1 cellular context compared by ENCODE assay signal in genomic region chr10:89189211-89189734, GRCh38.
TF ChIP-seq lines count a peak whose summit lies in the region.

No MANE protein-coding gene starts in this region.

TF ChIP-seq in SK-N-SH, 30 proteins besides CTCF, POLR2A, EP300 and RAD21 (continued from another document):
- TF ChIP-seq USF2 (IDR thresholded peaks at IDR 0.05; ENCODE audit: borderline replicate concordance, low read depth, low read length) (no peak), SMC3 (IDR thresholded peaks at IDR 0.05; ENCODE audit: low read depth, low read length) (no peak), RFX5 (IDR thresholded peaks at IDR 0.05; ENCODE audit: low read length) (no peak), FOXJ3 (CRISPR knock-in tag; IDR thresholded peaks at IDR 0.05) (no peak), FOSL2 (IDR thresholded peaks at IDR 0.05; ENCODE audit: borderline replicate concordance, low read depth) (no peak), CHD2 (IDR thresholded peaks at IDR 0.05; ENCODE audit: low read length, partially characterized antibody) (no peak), JUND (IDR thresholded peaks at IDR 0.05) (no peak), POLR2AphosphoS5 (IDR thresholded peaks at IDR 0.05; ENCODE audit: low read depth, low read length) (no peak), REST (IDR thresholded peaks at IDR 0.05; ENCODE audit: low read depth, low read length) (no peak), IRF3 (IDR thresholded peaks at IDR 0.05; ENCODE audit: low read depth, low read length) (no peak), GABPA (IDR thresholded peaks at IDR 0.05; ENCODE audit: low read depth) (no peak), SIN3A (IDR thresholded peaks at IDR 0.05; ENCODE audit: borderline replicate concordance, low read depth, low read length) (no peak)
